In genomic region chrX:17328837-17329236, GRCh38 we compare ENCODE assay signal across 28 cellular contexts. TPM values are rescaled to one million over a fixed set of nuclear protein-coding genes. Genes with fewer than 3 reads are reported as not detected.
DNase-seq lines count a peak whose midpoint lies in the region; FAIRE-seq and TF ChIP-seq lines count a peak whose summit lies in the region.
"Had no signal": no experiment of that assay in that cellular context is flagged by ENCODE, and none has a peak within 500 bp of the region (broad histone marks: within the 10 kb centered on the region; RNA-seq: fewer than 3 reads in every experiment).

No MANE protein-coding gene starts in this region.

- H4K8ac ChIP-seq in H1 (ENCODE audit: extremely low read depth, insufficient read depth, low read length): no peak overlapping the region

- no peak overlapping the region for H4K91ac ChIP-seq in H1 (replicated peaks; ENCODE audit: insufficient read length, low read length)

- H3K23ac ChIP-seq in H1 (ENCODE audit: insufficient read length): no peak overlapping the region

- H4K20me1 ChIP-seq in H1 (replicated peaks in 1 of 2; ENCODE audit: control insufficient read depth in 1 of 2, insufficient read depth in 2 of 2, low read length in 2 of 2): no peaks in the 10 kb centered on the region
- H4K20me1 ChIP-seq in neural progenitor cell (ENCODE audit: low read depth): no peaks in the 10 kb centered on the region
- no peaks in the 10 kb centered on the region for H4K20me1 ChIP-seq in Karpas-422 (ENCODE audit: insufficient read depth, low read depth, low read length)

- H3K79me2 ChIP-seq in H1 (ENCODE audit: control insufficient read depth in 1 of 2, insufficient read depth in 2 of 2, low read length in 2 of 2) (no peaks in the 10 kb centered on the region), neural progenitor cell (ENCODE audit: low read depth) (no peaks in the 10 kb centered on the region), Karpas-422 (ENCODE audit: low read length) (no peaks in the 10 kb centered on the region)

- no peak overlapping the region for H2BK12ac ChIP-seq in H1 (ENCODE audit: low read depth, low read length)

- no peak for TF ChIP-seq RAD21 in H1 (IDR thresholded peaks at IDR 0.05 in 1 of 2, conservative IDR thresholded peaks at IDR 0.05 in 1 of 2; ENCODE audit: low read depth in 2 of 2, low read length in 2 of 2)

- no peak overlapping the region for H3K14ac ChIP-seq in H1 (ENCODE audit: insufficient read length)

- no peaks in the 10 kb centered on the region for H3F3A ChIP-seq in neural progenitor cell (ENCODE audit: low read depth)

- H4K5ac ChIP-seq in H1 (ENCODE audit: insufficient read length, low read depth, low read length): no peak overlapping the region

- no peaks in the 10 kb centered on the region for H3K36me3 Mint-ChIP-seq in neural progenitor cell
- H3K36me3 Mint-ChIP-seq: CD8-positive, alpha-beta T cell had no signal

- H3K27ac ChIP-seq in H1 (ENCODE audit: low read depth, low read length) (no peak overlapping the region), neural progenitor cell (no peak overlapping the region), Karpas-422 (ENCODE audit: low read length) (no peak overlapping the region)
- H3K27ac ChIP-seq: RWPE1 had no signal

- H3K36me3 ChIP-seq in H1 (ENCODE audit: control insufficient read depth in 2 of 4, insufficient read depth in 4 of 4, low read length in 3 of 4) (no peaks in the 10 kb centered on the region), neural progenitor cell (no peaks in the 10 kb centered on the region), Karpas-422 (ENCODE audit: insufficient read depth, low read length) (no peaks in the 10 kb centered on the region)

- no peak overlapping the region for H3K4me3 Mint-ChIP-seq in neural progenitor cell
- H3K4me3 Mint-ChIP-seq: CD8-positive, alpha-beta T cell; T-helper 2 cell treated with Interferon-gamma antibody and Interleukin-4, amounts not matched to agents 5 μg/mL and 100 μg/mL, for 36 hours had no signal

- TF ChIP-seq EP300 in H1 (IDR thresholded peaks at IDR 0.05; ENCODE audit: borderline replicate concordance in 1 of 2, low read depth in 2 of 2, low read length in 2 of 2): no peak

- no peak overlapping the region for H2BK15ac ChIP-seq in H1 (ENCODE audit: low read length)

- H2BK20ac ChIP-seq in H1 (ENCODE audit: low read length): no peak overlapping the region

- TF ChIP-seq CTCF in H1 (IDR thresholded peaks at IDR 0.05; ENCODE audit: control extremely low read depth in 1 of 3, insufficient read depth in 1 of 3, low read depth in 1 of 3, low read length in 3 of 3): no peak
- TF ChIP-seq CTCF in neural progenitor cell (IDR thresholded peaks at IDR 0.05): no peak

- H2BK120ac ChIP-seq in H1 (replicated peaks; ENCODE audit: low read depth, low read length): no peak overlapping the region

- no peak overlapping the region for H3K4ac ChIP-seq in H1 (replicated peaks; ENCODE audit: insufficient read length, low read depth, low read length)

- no peak for TF ChIP-seq POLR2A in H1 (IDR thresholded peaks at IDR 0.05; ENCODE audit: control extremely low read depth in 1 of 2, low read depth in 2 of 2, low read length in 2 of 2)

- DNase-seq in NCI-H748 (lab: John Stamatoyannopoulos, UW; ENCODE audit: unreplicated experiment): peak; percentile 30
- no peak for DNase-seq in NCI-H748 treated with DMSO at 0.1 percent for 48 hours (lab: John Stamatoyannopoulos, UW)
- DNase-seq in NCI-H146 (lab: John Stamatoyannopoulos, UW): peak; percentile 86
- no peak for DNase-seq in H1 (ENCODE audit: low read depth in 1 of 2, low spot score in 2 of 2)
- DNase-seq in neural progenitor cell (ENCODE audit: low spot score): peak; percentile 3
- no peak for DNase-seq in inferior parietal cortex (ENCODE audit: extremely low spot score)
- no peak for DNase-seq in Karpas-422
- no peak for DNase-seq in NCI-H1694 treated with DMSO at 0.1 percent for 48 hours (lab: John Stamatoyannopoulos, UW)
- DNase-seq: C1 segment of cervical spinal cord; Caco-2; CD8-positive, alpha-beta T cell; DMS79; EL; GF-D8; GOT3; IMR-90; KG1; MM.1S; NCI-H1048; NCI-H1436 treated with DMSO at 0.1 percent for 48 hours; NCI-H2029 treated with DMSO at 0.1 percent for 48 hours; NCI-H510A treated with DMSO at 0.1 percent for 48 hours; SHP77; T-helper 1 cell had no signal

- CTCF ChIA-PET in H1 (lab: Charles Lee; ENCODE audit: partially characterized antibody): no interaction called here

- H3K27me3 Mint-ChIP-seq in neural progenitor cell (ENCODE audit: insufficient read depth, low read depth): peaks cover 3% of the 10 kb centered on the region

- H3K18ac ChIP-seq in H1 (ENCODE audit: extremely low read depth, low read length): no peak overlapping the region

- no peaks in the 10 kb centered on the region for H3K79me1 ChIP-seq in H1 (ENCODE audit: low read depth, low read length)

- H3K4me1 Mint-ChIP-seq in neural progenitor cell: peaks cover 3% of the 10 kb centered on the region

- no peak overlapping the region for H2AFZ ChIP-seq in H1 (ENCODE audit: low read length)
- H2AFZ ChIP-seq in neural progenitor cell (replicated peaks): no peak overlapping the region
- H2AFZ ChIP-seq in Karpas-422 (ENCODE audit: low read length): no peak overlapping the region

- no peak overlapping the region for H3K27ac Mint-ChIP-seq in neural progenitor cell
- H3K27ac Mint-ChIP-seq: CD8-positive, alpha-beta T cell; T-helper 2 cell treated with Interferon-gamma antibody and Interleukin-4, amounts not matched to agents 5 μg/mL and 100 μg/mL, for 36 hours had no signal

- H3K27me3 ChIP-seq in H1 (replicated peaks in 1 of 4; ENCODE audit: control insufficient read depth in 3 of 4, extremely low read depth in 1 of 4, insufficient read depth in 3 of 4, low read length in 3 of 4) (no peaks in the 10 kb centered on the region), neural progenitor cell (no peaks in the 10 kb centered on the region), Karpas-422 (ENCODE audit: low read length) (no peaks in the 10 kb centered on the region)

- no peaks in the 10 kb centered on the region for H3K9me2 ChIP-seq in Karpas-422 (replicated peaks; ENCODE audit: insufficient read depth, low read length)

- H3K23me2 ChIP-seq in H1 (ENCODE audit: low read depth, low read length): no peaks in the 10 kb centered on the region

- peak; percentile 39 for FAIRE-seq in H1 (lab: Jason Lieb, UNC)
- FAIRE-seq: GM12891 had no signal

- H2BK5ac ChIP-seq in H1 (ENCODE audit: low read depth, low read length): no peak overlapping the region

- H3K9me3 ChIP-seq in H1 (ENCODE audit: insufficient read depth in 2 of 2, low read depth in 1 of 2, low read length in 1 of 2) (no peaks in the 10 kb centered on the region), neural progenitor cell (ENCODE audit: low read depth) (peaks cover 11% of the 10 kb centered on the region), Karpas-422 (ENCODE audit: low read length) (no peaks in the 10 kb centered on the region)
- H3K9me3 ChIP-seq: Caco-2 had no signal

- H2AK5ac ChIP-seq in H1 (ENCODE audit: low read depth, low read length): no peak overlapping the region

- no peak overlapping the region for H3K9ac ChIP-seq in H1 (replicated peaks in 1 of 4; ENCODE audit: extremely low read depth in 1 of 4, low read depth in 3 of 4, low read length in 3 of 4)
- H3K9ac ChIP-seq in neural progenitor cell: no peak overlapping the region
- no peak overlapping the region for H3K9ac ChIP-seq in Karpas-422 (ENCODE audit: low read length)

- H3K4me2 ChIP-seq in H1 (ENCODE audit: insufficient read depth in 1 of 2, low read depth in 2 of 2, low read length in 2 of 2) (no peak overlapping the region), neural progenitor cell (no peak overlapping the region), Karpas-422 (ENCODE audit: low read depth, low read length, poor library complexity, severe bottlenecking) (no peak overlapping the region)

- WGBS in H1 (ENCODE audit: extremely low coverage in 1 of 2, insufficient coverage in 1 of 2, insufficient read length in 1 of 2, insufficient replicate concordance in 2 of 2, low coverage in 1 of 2, low lambda C conversion rate in 2 of 2, missing lambda C conversion rate in 1 of 2), 2 experiments: 77% methylated on average over 2 of the region's 2 CpGs; no CpG with 5 or more reads in 1 of the 2 experiments

- POLR2A ChIA-PET in H1 (lab: Charles Lee; ENCODE audit: partially characterized antibody): no interaction called here

- no peak overlapping the region for H3K4me3 ChIP-seq in H1 (ENCODE audit: extremely low read depth in 1 of 4, insufficient read depth in 2 of 4, low read depth in 3 of 4, low read length in 4 of 4)
- H3K4me3 ChIP-seq in neural progenitor cell: no peak overlapping the region
- no peak overlapping the region for H3K4me3 ChIP-seq in Karpas-422 (ENCODE audit: low read length)

- no peak overlapping the region for H3K56ac ChIP-seq in H1 (replicated peaks; ENCODE audit: insufficient read length, low read depth, low read length)

- H3K4me1 ChIP-seq in H1 (replicated peaks in 1 of 4; ENCODE audit: control insufficient read depth in 3 of 4, insufficient read depth in 4 of 4, low read length in 3 of 4) (no peaks in the 10 kb centered on the region), neural progenitor cell (no peaks in the 10 kb centered on the region), Karpas-422 (ENCODE audit: low read length) (no peaks in the 10 kb centered on the region)
- H3K4me1 ChIP-seq: Caco-2 had no signal

- no peaks in the 10 kb centered on the region for H3K9me3 Mint-ChIP-seq in neural progenitor cell
- H3K9me3 Mint-ChIP-seq: CD8-positive, alpha-beta T cell; T-helper 2 cell treated with Interferon-gamma antibody and Interleukin-4, amounts not matched to agents 5 μg/mL and 100 μg/mL, for 36 hours had no signal

TF ChIP-seq in H1, 55 proteins besides CTCF, POLR2A, EP300 and RAD21 (continues in another document):
- no peak for TF ChIP-seq TAF7 (optimal IDR thresholded peaks at IDR 0.05; ENCODE audit: borderline replicate concordance, low read depth, low read length)
- TF ChIP-seq SIX5 (IDR thresholded peaks at IDR 0.05; ENCODE audit: low read depth, low read length): no peak
- TF ChIP-seq SP1 (IDR thresholded peaks at IDR 0.05; ENCODE audit: low read depth, low read length): no peak
- no peak for TF ChIP-seq TCF12 (IDR thresholded peaks at IDR 0.05; ENCODE audit: low read depth, low read length)
- no peak for TF ChIP-seq SP4 (IDR thresholded peaks at IDR 0.05; ENCODE audit: low read length)
- TF ChIP-seq CBX8 (IDR thresholded peaks at IDR 0.05; ENCODE audit: borderline replicate concordance, low read depth, low read length): no peak

RNA-seq across cellular contexts. Expression of gene NHS, which starts 46.2 kb away (rescaled TPM):
- total RNA-seq in H1 (2021; fragmentation: NEBNext Ultra II Directional; extraction: Animal tissue kit (Norgen Biotek cat#: 25700)): 6.6 and 6.7 TPM in 2 replicates
- polyA plus RNA-seq in H1 (2011; rRNA removed): 2.2 and 2.5 TPM in 2 replicates
- polyA plus RNA-seq in H1 (2011; cell fraction: cytosol; rRNA removed): 2.2 TPM
- 6.0 TPM for polyA plus RNA-seq in H1 (2011; cell fraction: nucleus; rRNA removed)
- polyA plus RNA-seq in H1 (2012, experiment 1 of 2): 3.0 to 4.1 TPM (median 3.2 TPM) in 4 replicates
- polyA plus RNA-seq in H1 (2012, experiment 2 of 2): 0.14 TPM
- 3.2 TPM for polyA plus RNA-seq in H1 (2013, experiment 1 of 2)
- 2.9 TPM for polyA plus RNA-seq in H1 (2013, experiment 2 of 2)
- polyA minus RNA-seq in H1 (2011; rRNA and poly(A)+ RNA removed): 4.2 and 6.0 TPM in 2 replicates
- polyA minus RNA-seq in H1 (2011; cell fraction: cytosol; rRNA and poly(A)+ RNA removed): 3.5 TPM
- 5.9 TPM for polyA minus RNA-seq in H1 (2011; cell fraction: nucleus; rRNA and poly(A)+ RNA removed)
- total RNA-seq in neural progenitor cell (ENCODE audit: low replicate concordance): 3.9 and 12.1 TPM in 2 replicates
- total RNA-seq in Karpas-422 (2014; rRNA removed; shearing (Covaris generic); ENCODE audit: low replicate concordance): 0.15 TPM in 1 of 2 replicates, not detected in the other
- total RNA-seq: OCI-LY7 had no signal

Comparison
In these comparisons a context has a peak if more than half of its experiments do, and no peak if none do; other contexts are left out.
1. DNase-seq: peak in NCI-H748 (single experiment), NCI-H146 (single experiment) and neural progenitor cell (single experiment); none in NCI-H748 treated with DMSO at 0.1 percent for 48 hours (single experiment), H1 (0 of 2), inferior parietal cortex (single experiment), Karpas-422 (single experiment) and NCI-H1694 treated with DMSO at 0.1 percent for 48 hours (single experiment).